ENCODE assay signal across 16 cellular contexts in genomic region chr2:191721331-191721730, GRCh38. TPM values are rescaled to one million over a fixed set of nuclear protein-coding genes. Genes with fewer than 3 reads are reported as not detected.
DNase-seq lines count a peak whose midpoint lies in the region; TF ChIP-seq lines count a peak whose summit lies in the region.
"Had no signal": no experiment of that assay in that cellular context is flagged by ENCODE, and none has a peak within 500 bp of the region (broad histone marks: within the 10 kb centered on the region; RNA-seq: fewer than 3 reads in every experiment).

No MANE protein-coding gene starts in this region.

- no peaks in the 10 kb centered on the region for H3K36me3 ChIP-seq in OCI-LY3 (replicated peaks; ENCODE audit: low read depth, low read length)

- no peaks in the 10 kb centered on the region for H3K27me3 ChIP-seq in OCI-LY3 (ENCODE audit: low read depth, low read length)

- no peaks in the 10 kb centered on the region for H3K36me3 Mint-ChIP-seq in glutamatergic neuron (ENCODE audit: unreplicated experiment)

- H3K4me1 ChIP-seq in OCI-LY3 (ENCODE audit: low read length), result peaks cover 21% of the 10 kb centered on the region
- H3K4me1 ChIP-seq: A549, Caco-2 had no signal

- no peaks in the 10 kb centered on the region for H3K79me2 ChIP-seq in OCI-LY3 (ENCODE audit: low read length)

- TF ChIP-seq CTCF in OCI-LY3 (IDR thresholded peaks at IDR 0.05; ENCODE audit: low read depth, low read length) (no peak), glutamatergic neuron (IDR thresholded peaks at IDR 0.05; ENCODE audit: partially characterized antibody, unreplicated experiment) (no peak)

- DNase-seq in ELF-1 (ENCODE audit: low read depth, low spot score) (peak; percentile 12), glutamatergic neuron (no peak), iPS-NIHi7 (ENCODE audit: extremely low spot score) (peak; percentile 45), activated gamma-delta T cell treated with Interleukin-2 at 50 U/mL for 16 hours (no peak)
- no peak for DNase-seq in activated CD4-positive, alpha-beta T cell treated with anti-CD3 and anti-CD28 coated beads, Interleukin-2, amount 50 U/mL, for 48 hours
- DNase-seq in effector CD4-positive, alpha-beta T cell, result no peak
- DNase-seq: AML-193; Caco-2; CD4-positive, alpha-beta T cell; GDM1; GOT3; H7 had no signal

- no peaks in the 10 kb centered on the region for H3K9me3 ChIP-seq in OCI-LY3 (ENCODE audit: insufficient read depth, low read length)
- H3K9me3 ChIP-seq: A549, Caco-2 had no signal

- peaks cover 5% of the 10 kb centered on the region for H3K9me3 Mint-ChIP-seq in glutamatergic neuron (ENCODE audit: unreplicated experiment)
- H3K9me3 Mint-ChIP-seq: CD4-positive, alpha-beta T cell had no signal

- peaks cover 6% of the 10 kb centered on the region for H3K27me3 Mint-ChIP-seq in glutamatergic neuron (ENCODE audit: unreplicated experiment)
- H3K27me3 Mint-ChIP-seq: CD4-positive, alpha-beta T cell had no signal

- H3K27ac ChIP-seq in OCI-LY3 (ENCODE audit: low read length), result no peak overlapping the region
- H3K27ac ChIP-seq: 22Rv1, A549, C4-2B had no signal

- no peaks in the 10 kb centered on the region for H4K20me1 ChIP-seq in OCI-LY3 (ENCODE audit: insufficient read depth, low read length)

- no peak overlapping the region for H3K4me3 Mint-ChIP-seq in glutamatergic neuron (ENCODE audit: unreplicated experiment)
- H3K4me3 Mint-ChIP-seq: CD4-positive, alpha-beta T cell had no signal

- no peak overlapping the region for H3K4me3 ChIP-seq in OCI-LY3 (ENCODE audit: low read length)
- H3K4me3 ChIP-seq: A549 had no signal

- peak overlapping the region; percentile 29 for H3K4me2 ChIP-seq in OCI-LY3 (ENCODE audit: low read length)
- H3K4me2 ChIP-seq: A549 had no signal

- H3K9ac ChIP-seq in OCI-LY3 (ENCODE audit: low read length), result no peak overlapping the region

- H3K4me1 Mint-ChIP-seq in glutamatergic neuron (ENCODE audit: low read depth, unreplicated experiment), result peaks cover 31% of the 10 kb centered on the region

- H3K27ac Mint-ChIP-seq in glutamatergic neuron (ENCODE audit: unreplicated experiment), result peak overlapping the region; percentile 67
- H3K27ac Mint-ChIP-seq: CD4-positive, alpha-beta T cell had no signal

- no peak overlapping the region for H2AFZ ChIP-seq in OCI-LY3 (ENCODE audit: low read depth, low read length)

RNA-seq across cellular contexts. Expression of gene NABP1, which starts 43.4 kb away (rescaled TPM):
- total RNA-seq in glutamatergic neuron (ENCODE audit: unreplicated experiment), result 13.0 TPM

Comparison
In these comparisons a context has a peak if more than half of its experiments do, and no peak if none do; other contexts are left out.
1. DNase-seq: peak in ELF-1 (single experiment) and iPS-NIHi7 (single experiment); none in glutamatergic neuron (single experiment), activated CD4-positive, alpha-beta T cell treated with anti-CD3 and anti-CD28 coated beads, Interleukin-2, amount 50 U/mL, for 48 hours (0 of 2), activated gamma-delta T cell treated with Interleukin-2 at 50 U/mL for 16 hours (single experiment) and effector CD4-positive, alpha-beta T cell (single experiment).